ENCODE assay signal across 26 cellular contexts in genomic region chr6:8361259-8361658, GRCh38.
"Had no signal": no experiment of that assay in that cellular context is flagged by ENCODE, and none has a peak within 500 bp of the region (broad histone marks: within the 10 kb centered on the region; RNA-seq: fewer than 3 reads in every experiment).

No MANE protein-coding gene starts in this region.

- ATAC-seq: left colon; left lung; lower lobe of right lung; naive thymus-derived CD8-positive, alpha-beta T cell; pancreas; right cardiac atrium; stimulated activated effector memory CD8-positive, alpha-beta T cell treated with anti-CD3 and anti-CD28 coated beads, Interleukin-12 subunit alpha, Interleukin-12 subunit beta, amount 100 ng/mL, for 72 hours had no signal

- DNase-seq: hypothalamus; immature natural killer cell; kidney; left colon; left lung; lower lobe of right lung; mammary epithelial cell; mesenchymal stem cell; naive thymus-derived CD8-positive, alpha-beta T cell; nucleus accumbens; pancreas; posterior cingulate gyrus; retina; right cardiac atrium; sigmoid colon; small intestine; spleen; stimulated activated CD4-positive, alpha-beta T cell treated with anti-CD3 and anti-CD28 coated beads, Interleukin-4, amount 100 ng/mL, for 24 hours; stimulated activated naive CD4-positive, alpha-beta T cell; tibial artery; uterus had no signal

- H3K27me3 ChIP-seq: left lung, pancreas, sigmoid colon, spleen, suprapubic skin, tibial artery, uterus had no signal

- FAIRE-seq: islet of Langerhans, kidney, pancreas, small intestine had no signal

- H3K27ac ChIP-seq: left lung, lower lobe of right lung, pancreas, prostate gland, sigmoid colon, spleen, suprapubic skin, thoracic aorta, tibial artery, uterus had no signal

- H3K9me3 ChIP-seq: left lung, lower lobe of right lung, pancreas, prostate gland, sigmoid colon, spleen, suprapubic skin, thoracic aorta, tibial artery, uterus had no signal

- H3K36me3 ChIP-seq: left lung, lower lobe of right lung, pancreas, prostate gland, sigmoid colon, spleen, suprapubic skin, thoracic aorta, tibial artery, uterus had no signal

- H3K4me3 ChIP-seq: left lung, lower lobe of right lung, pancreas, prostate gland, sigmoid colon, spleen, suprapubic skin, thoracic aorta, tibial artery, uterus had no signal

- H3K4me1 ChIP-seq: left lung, lower lobe of right lung, pancreas, prostate gland, sigmoid colon, spleen, suprapubic skin, tibial artery, uterus had no signal
